Comparison of ENCODE assay signal across 8 cellular contexts in the genomic region with DNA sequence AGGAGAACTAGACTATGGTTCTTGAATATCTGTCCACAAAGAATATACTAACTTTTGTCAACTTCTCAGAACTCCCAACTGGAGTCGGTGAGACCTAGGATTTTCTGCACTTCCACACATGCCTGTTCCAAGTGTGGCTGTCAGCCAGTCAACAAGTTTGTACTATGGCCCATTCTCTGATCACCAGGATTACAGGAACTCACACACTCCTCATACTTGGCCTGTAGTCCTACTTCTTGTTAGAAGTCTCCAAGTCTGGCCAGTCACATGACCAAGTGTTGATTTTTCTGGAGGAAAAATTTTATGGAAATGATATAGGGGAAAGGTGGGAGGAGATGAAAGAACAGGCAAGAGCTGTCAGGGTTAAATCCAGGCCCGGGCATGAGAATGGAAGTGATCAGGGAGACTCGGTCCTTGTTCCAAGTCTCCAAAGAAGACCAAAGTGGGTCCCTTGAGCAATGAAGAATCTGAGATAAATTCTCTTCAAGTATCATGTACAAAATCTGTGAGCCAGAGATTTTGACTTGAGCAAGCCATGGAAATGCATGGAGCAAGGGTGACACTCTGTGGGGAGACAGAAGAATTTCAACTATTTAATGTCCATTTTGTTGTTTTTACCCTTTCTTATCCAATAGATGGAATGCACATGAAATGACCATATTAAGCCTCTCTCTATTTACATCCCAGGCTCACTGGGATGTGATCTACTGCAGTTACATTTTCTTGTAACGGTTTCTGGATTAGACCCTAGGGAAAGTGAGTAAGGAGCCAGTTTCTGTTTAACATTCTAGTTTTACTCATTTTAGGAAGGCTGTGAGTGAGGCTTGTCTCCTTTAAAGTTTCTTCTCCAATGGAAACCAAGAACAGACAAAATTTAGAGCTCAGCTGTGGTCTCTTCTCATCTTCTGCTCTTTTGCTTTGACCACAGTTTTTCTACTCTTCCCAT.
DNase-seq lines count a peak whose midpoint lies in the region; ATAC-seq and TF ChIP-seq lines count a peak whose summit lies in the region.

No MANE protein-coding gene starts in this region.

- H3K56ac ChIP-seq in IMR-90 (ENCODE audit: extremely low read depth, insufficient read depth, low read length), result no peak overlapping the region

- no peaks in the 10 kb centered on the region for H3K9me1 ChIP-seq in IMR-90 (ENCODE audit: insufficient read depth, low read length)

- TF ChIP-seq CTCF in BJ (IDR thresholded peaks at IDR 0.05; ENCODE audit: insufficient read depth, low read depth, low read length) (peak; percentile 52), IMR-90 (conservative IDR thresholded peaks at IDR 0.05; ENCODE audit: low read depth, low read length) (peak; percentile 53), sigmoid colon (IDR thresholded peaks at IDR 0.05) (peak; percentile 28 to 63 (median 50))

- H3K27ac ChIP-seq in IMR-90 (ENCODE audit: insufficient read depth, low read length) (no peak overlapping the region), sigmoid colon (peak overlapping the region in 1 of 4 donors; percentile 74)

- no peak overlapping the region for H2BK5ac ChIP-seq in IMR-90 (ENCODE audit: low read depth, low read length, poor library complexity, severe bottlenecking)

- H3K23ac ChIP-seq in IMR-90 (ENCODE audit: low read depth, low read length), result no peak overlapping the region

- POLR2A ChIA-PET in BJ (lab: Charles Lee) (no interaction called here), IMR-90 (lab: Charles Lee; ENCODE audit: unreplicated experiment) (no interaction called here)

- no peak overlapping the region for H3K14ac ChIP-seq in IMR-90 (replicated peaks; ENCODE audit: low read depth, low read length)

- H3K36me3 ChIP-seq in BJ (ENCODE audit: control insufficient read depth, insufficient read depth, low read length) (no peaks in the 10 kb centered on the region), IMR-90 (ENCODE audit: control insufficient read depth, insufficient read depth, low read length) (no peaks in the 10 kb centered on the region), sigmoid colon (no peaks in the 10 kb centered on the region)

- no peak overlapping the region for H4K8ac ChIP-seq in IMR-90 (ENCODE audit: low read depth in 2 of 2, low read length in 2 of 2)

- DNase-seq in BJ (ENCODE audit: low read depth) (no peak), IMR-90 (peak; percentile 41), RPMI8226 (peak; percentile 26), glomerular visceral epithelial cell (ENCODE audit: extremely low spot score) (peak; percentile 12), sigmoid colon (no peak), epidermal melanocyte (ENCODE audit: insufficient read length, low spot score) (no peak)

- H4K20me1 ChIP-seq in IMR-90 (ENCODE audit: insufficient read depth, low read length), result no peaks in the 10 kb centered on the region

- no peak overlapping the region for H2BK15ac ChIP-seq in IMR-90 (ENCODE audit: low read depth, low read length)

- TF ChIP-seq POLR2A in IMR-90 (IDR thresholded peaks at IDR 0.05; ENCODE audit: low read depth, low read length) (no peak), sigmoid colon (IDR thresholded peaks at IDR 0.05) (no peak)

- no peak overlapping the region for H2BK20ac ChIP-seq in IMR-90 (ENCODE audit: low read depth, low read length)

- H3K4me1 ChIP-seq in IMR-90 (ENCODE audit: control insufficient read depth, insufficient read depth, low read length) (no peaks in the 10 kb centered on the region), sigmoid colon (peaks cover 0 to 49% (median 36%) of the 10 kb centered on the region in 4 donors)

- no peak overlapping the region for H2AK5ac ChIP-seq in IMR-90 (ENCODE audit: low read depth, low read length)

- no peak overlapping the region for H4K91ac ChIP-seq in IMR-90 (ENCODE audit: insufficient read depth, low read depth, low read length)

- H2AK9ac ChIP-seq in IMR-90 (replicated peaks; ENCODE audit: low read depth, low read length, poor library complexity), result no peak overlapping the region

- no TSS peak for BruUV-seq in IMR-90 (replicated peaks; lab: Mats Ljungman, UMichigan)

- dilution Hi-C loops in IMR-90 (cut with HindIII; ENCODE audit: low sequenced_read_pairs, unreplicated experiment), result no loop called here

- H2AFZ ChIP-seq in IMR-90 (replicated peaks; ENCODE audit: low read length, poor library complexity), result no peak overlapping the region

- intact Hi-C loops in IMR-90 (cut with micrococcal nuclease), result loop anchor here (1.0 kb wide), 2 partner anchors 284 to 1691 kb away; no protein-coding TSS in a partner anchor
- intact Hi-C loops in sigmoid colon (cut with DNase I), result loop anchor here (1.0 to 5.0 kb wide), 2 partner anchors 283 to 466 kb away; no protein-coding TSS in a partner anchor

- H3K4me3 ChIP-seq in BJ (ENCODE audit: low read depth, low read length), result no peak overlapping the region
- H3K4me3 ChIP-seq in IMR-90 (ENCODE audit: insufficient read depth, low read depth, low read length), result no peak overlapping the region
- H3K4me3 ChIP-seq in sigmoid colon, result no peak overlapping the region

- no peak overlapping the region for H3K4me2 ChIP-seq in IMR-90 (ENCODE audit: low read depth, low read length)

- no peak overlapping the region for H3K4ac ChIP-seq in IMR-90 (ENCODE audit: low read depth, low read length)

- H3K9ac ChIP-seq in IMR-90 (ENCODE audit: low read depth, low read length), result no peak overlapping the region

- H3K9me3 ChIP-seq in IMR-90 (ENCODE audit: control insufficient read depth, insufficient read depth, low read length), result no peaks in the 10 kb centered on the region
- no peaks in the 10 kb centered on the region for H3K9me3 ChIP-seq in sigmoid colon

- TF ChIP-seq RAD21 in IMR-90 (IDR thresholded peaks at IDR 0.05; ENCODE audit: low read length), result peak; percentile 65

- no peak overlapping the region for H3K18ac ChIP-seq in IMR-90 (ENCODE audit: low read depth, low read length)

- TF ChIP-seq EP300 in sigmoid colon (IDR thresholded peaks at IDR 0.05), result no peak

- H4K5ac ChIP-seq in IMR-90 (ENCODE audit: low read depth, low read length), result no peak overlapping the region

- 0% methylated on average over 2 of the region's 4 CpGs; no CpG with 5 or more reads in 1 of the 2 experiments for WGBS in IMR-90 (ENCODE audit: extremely low coverage in 2 of 2, insufficient read length in 1 of 2), 2 experiments
- 36 to 37% methylated on average over 4 of the region's 4 CpGs for WGBS in sigmoid colon, 2 donors

- H3K27me3 ChIP-seq in BJ (ENCODE audit: control insufficient read depth, insufficient read depth, low read length) (no peaks in the 10 kb centered on the region), IMR-90 (ENCODE audit: control insufficient read depth, insufficient read depth, low read length) (no peaks in the 10 kb centered on the region), sigmoid colon (no peaks in the 10 kb centered on the region)

- H3K79me1 ChIP-seq in IMR-90 (ENCODE audit: low read depth in 1 of 2, low read length in 2 of 2), result no peaks in the 10 kb centered on the region

- ATAC-seq in IMR-90 (ENCODE audit: low read depth), result peak; percentile 61
- ATAC-seq in HG02981 (IDR thresholded peaks at IDR 0.05; ENCODE audit: unreplicated experiment), result no peak
- ATAC-seq in GM21737 (IDR thresholded peaks at IDR 0.05; ENCODE audit: unreplicated experiment), result no peak

- in situ Hi-C loops in IMR-90 (cut with MboI; ENCODE audit: low sequenced_read_pairs), result no loop called here

- H2BK120ac ChIP-seq in IMR-90 (ENCODE audit: low read depth, low read length), result no peak overlapping the region

- CTCF ChIA-PET in BJ (lab: Yijun Ruan, JAX), result interaction anchor here (0.7 to 8.6 kb wide), 6 partner anchors 81 to 1692 kb away, joined by 3 to 75 read pairs (median 6); no protein-coding TSS in a partner anchor
- CTCF ChIA-PET in IMR-90 (lab: Yijun Ruan, JAX), result no interaction called here

TF ChIP-seq in IMR-90, 13 proteins besides CTCF, POLR2A, EP300 and RAD21:
- TF ChIP-seq CEBPB (IDR thresholded peaks at IDR 0.05; ENCODE audit: low read depth, low read length) (no peak), SMC3 (IDR thresholded peaks at IDR 0.05; ENCODE audit: low read depth, low read length) (peak; percentile 47; the same call in 1 of the 2 replicates)

Comparison
In these comparisons a context has a peak if more than half of its experiments do, and no peak if none do; other contexts are left out.
1. DNase-seq: peak in IMR-90 (single experiment), RPMI8226 (single experiment) and glomerular visceral epithelial cell (single experiment); none in BJ (single experiment), sigmoid colon (single experiment) and epidermal melanocyte (single experiment).
2. Peak in every context shown above with its lines, with median percentiles within 50 percentile points of each other: CTCF ChIP-seq.